26 cellular contexts compared by ENCODE assay signal in genomic region chr1:30284226-30284625, GRCh38.
"Had no signal": no experiment of that assay in that cellular context is flagged by ENCODE, and none has a peak within 500 bp of the region (broad histone marks: within the 10 kb centered on the region; RNA-seq: fewer than 3 reads in every experiment).

No MANE protein-coding gene starts in this region.

- H3K9me3 Mint-ChIP-seq: central memory CD8-positive, alpha-beta T cell; effector memory CD8-positive, alpha-beta T cell; memory B cell; mesothelial cell of epicardium; nephron progenitor cell had no signal

- ATAC-seq: effector memory CD8-positive, alpha-beta T cell; left lobe of liver; mucosa of descending colon; psoas muscle; stimulated activated effector memory CD8-positive, alpha-beta T cell treated with anti-CD3 and anti-CD28 coated beads, Interleukin-12 subunit alpha, Interleukin-12 subunit beta, amount 100 ng/mL, for 72 hours had no signal

- H3K36me3 Mint-ChIP-seq: memory B cell; mesothelial cell of epicardium; naive B cell; stimulated activated effector memory CD8-positive, alpha-beta T cell treated with anti-CD3 and anti-CD28 coated beads, Interleukin-12 subunit alpha, Interleukin-12 subunit beta, amount 100 ng/mL, for 72 hours had no signal

- H3K4me1 Mint-ChIP-seq: memory B cell, naive B cell had no signal

- H3K4me1 ChIP-seq: psoas muscle, right lobe of liver, thyroid gland had no signal

- H3K27me3 ChIP-seq: right lobe of liver, thyroid gland had no signal

- H3K27ac ChIP-seq: psoas muscle, right lobe of liver, stomach, thyroid gland had no signal

- H3K4me3 ChIP-seq: lung, mucosa of descending colon, psoas muscle, right lobe of liver, stomach, thyroid gland had no signal

- H3K27ac Mint-ChIP-seq: effector memory CD8-positive, alpha-beta T cell; memory B cell; mesothelial cell of epicardium; naive B cell; nephron progenitor cell had no signal

- DNase-seq: cortex of kidney; effector memory CD8-positive, alpha-beta T cell; erythroblast; hypothalamus; mucosa of descending colon; naive B cell; nephron progenitor cell; nucleus accumbens; psoas muscle; right lobe of liver; small intestine; stimulated activated CD4-positive, alpha-beta T cell treated with anti-CD3 and anti-CD28 coated beads, Interleukin-15, amount 100 ng/mL, for 24 hours; stimulated activated CD4-positive, alpha-beta T cell treated with anti-CD3 and anti-CD28 coated beads, Interleukin-4, amount 100 ng/mL, for 1 hour; stimulated activated naive CD4-positive, alpha-beta T cell treated with Interleukin-2 at 50 U/mL for 16 hours; stomach; thyroid gland; trophoblast cell had no signal

- H3K36me3 ChIP-seq: right lobe of liver, stomach, thyroid gland had no signal

- H3K4me3 Mint-ChIP-seq: central memory CD8-positive, alpha-beta T cell; memory B cell; mesothelial cell of epicardium; naive B cell; nephron progenitor cell; stimulated activated effector memory CD8-positive, alpha-beta T cell treated with anti-CD3 and anti-CD28 coated beads, Interleukin-12 subunit alpha, Interleukin-12 subunit beta, amount 100 ng/mL, for 72 hours had no signal

- H3K9me3 ChIP-seq: mucosa of descending colon, psoas muscle, right lobe of liver, stomach, thyroid gland had no signal

- FAIRE-seq: endometrium, frontal cortex, kidney, small intestine had no signal
